30 cellular contexts compared by ENCODE assay signal in the genomic region with DNA sequence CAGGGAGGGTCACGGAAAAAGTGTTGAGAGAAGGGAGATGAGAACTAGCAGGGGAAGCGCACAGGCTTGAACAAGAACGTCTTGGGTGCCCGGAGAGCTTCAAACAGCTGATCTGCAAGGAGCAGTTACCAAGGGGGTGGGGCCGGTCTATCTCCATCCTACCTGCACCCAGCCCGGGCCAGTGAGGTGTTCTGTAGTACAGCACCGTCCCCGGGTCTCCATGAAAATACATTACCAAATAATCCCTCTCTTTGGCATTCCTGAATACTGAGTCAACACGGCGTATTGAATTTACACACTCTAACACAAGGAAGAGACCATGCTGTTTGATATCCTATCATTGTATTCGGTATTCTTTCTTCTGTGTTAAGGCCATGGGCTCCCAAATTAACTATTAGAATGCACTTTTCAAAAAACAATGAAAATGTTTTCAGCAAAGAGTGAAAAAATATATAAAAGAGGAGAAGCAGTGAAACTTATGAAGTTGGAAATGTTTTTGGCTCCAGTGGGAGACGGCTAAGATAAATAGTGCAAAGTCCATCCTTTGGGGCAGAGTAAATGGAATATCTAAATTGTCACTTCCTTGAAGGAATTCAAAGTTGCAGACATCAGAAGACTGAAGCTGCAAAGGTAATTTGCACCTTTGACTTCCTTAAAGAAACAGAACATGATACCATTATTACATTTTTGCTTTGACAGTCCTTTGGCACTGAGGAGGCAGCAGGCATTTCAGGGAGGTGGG.
DNase-seq lines count a peak whose midpoint lies in the region; ATAC-seq and TF ChIP-seq lines count a peak whose summit lies in the region.
"Had no signal": no experiment of that assay in that cellular context is flagged by ENCODE, and none has a peak within 500 bp of the region (broad histone marks: within the 10 kb centered on the region; RNA-seq: fewer than 3 reads in every experiment).

No MANE protein-coding gene starts in this region.

- no peak overlapping the region for H2AFZ ChIP-seq in neural cell (ENCODE audit: low read depth, low read length)

- intact Hi-C loops in body of pancreas (cut with DNase I), result no loop called here
- intact Hi-C loops in esophagus squamous epithelium (cut with DNase I), result no loop called here

- WGBS in body of pancreas, 2 donors, result 42 to 44% methylated on average over 11 to 12 of the region's 12 CpGs
- WGBS in esophagus squamous epithelium, 2 donors, result 59 to 86% methylated on average over 2 to 7 of the region's 12 CpGs

- no peaks in the 10 kb centered on the region for H3K4me1 Mint-ChIP-seq in activated T-helper 17 cell treated with anti-CD3 and anti-CD28 coated beads, Interleukin-2, amount 50 U/mL, for 72 hours
- H3K4me1 Mint-ChIP-seq: CD4-positive, CD25-positive, alpha-beta regulatory T cell; mesothelial cell of epicardium; naive thymus-derived CD8-positive, alpha-beta T cell had no signal

- H3K9me3 ChIP-seq in BLaER1 (peaks cover 57% of the 10 kb centered on the region), body of pancreas (peaks cover 0 to 7% (median 0%) of the 10 kb centered on the region in 3 donors), neural cell (ENCODE audit: low read length) (peaks cover 5% of the 10 kb centered on the region), esophagus squamous epithelium (peaks cover 0 to 8% (median 6%) of the 10 kb centered on the region in 3 donors)
- H3K9me3 ChIP-seq: testis, uterus had no signal

- peaks cover 76% of the 10 kb centered on the region for H3K36me3 ChIP-seq in BLaER1
- H3K36me3 ChIP-seq in body of pancreas (replicated peaks in 1 of 2; ENCODE audit: insufficient read depth in 1 of 2, low read depth in 2 of 2), result peaks cover 3 to 7% of the 10 kb centered on the region in 2 donors
- H3K36me3 ChIP-seq in neural cell (ENCODE audit: insufficient read depth, low read length), result no peaks in the 10 kb centered on the region
- H3K36me3 ChIP-seq in esophagus squamous epithelium, result peaks cover 0 to 24% (median 0%) of the 10 kb centered on the region in 3 donors
- H3K36me3 ChIP-seq: uterus had no signal

- H3K27ac Mint-ChIP-seq in activated T-helper 17 cell treated with anti-CD3 and anti-CD28 coated beads, Interleukin-2, amount 50 U/mL, for 72 hours, result no peak overlapping the region
- H3K27ac Mint-ChIP-seq: activated naive CD8-positive, alpha-beta T cell; mesothelial cell of epicardium; naive thymus-derived CD8-positive, alpha-beta T cell; stimulated activated naive CD8-positive, alpha-beta T cell treated with anti-CD3 and anti-CD28 coated beads, Interleukin-15, Interleukin-2, amounts not matched to agents 100 ng/mL and 50 ng/mL, for 24 hours had no signal

- no peak overlapping the region for H3K4me3 ChIP-seq in BLaER1
- no peak overlapping the region for H3K4me3 ChIP-seq in body of pancreas
- no peak overlapping the region for H3K4me3 ChIP-seq in neural cell (ENCODE audit: low read length)
- H3K4me3 ChIP-seq in esophagus squamous epithelium, result no peak overlapping the region
- H3K4me3 ChIP-seq: left lung, right atrium auricular region, spleen, testis, uterus had no signal

- peaks cover 5% of the 10 kb centered on the region for H3K79me2 ChIP-seq in neural cell (replicated peaks; ENCODE audit: insufficient read depth, low read length)

- TF ChIP-seq RAD21 in neural cell (conservative IDR thresholded peaks at IDR 0.05), result no peak

- ATAC-seq in body of pancreas (peak; percentile 68), left lobe of liver (peak; percentile 68), HG02588 (IDR thresholded peaks at IDR 0.05; ENCODE audit: unreplicated experiment) (no peak)
- ATAC-seq in activated T-helper 17 cell treated with anti-CD3 and anti-CD28 coated beads, Interleukin-2, amount 50 U/mL, for 72 hours (replicated peaks), result no peak
- ATAC-seq: left lung; naive thymus-derived CD8-positive, alpha-beta T cell had no signal

- H3K9me2 ChIP-seq in neural cell (ENCODE audit: insufficient read depth, low read length), result no peaks in the 10 kb centered on the region

- DNase-seq in body of pancreas (peak in 2 of 4 donors; percentile 11 to 23), left lobe of liver (ENCODE audit: low spot score) (no peak), esophagus squamous epithelium (lab: John Stamatoyannopoulos, UW) (no peak)
- no peak for DNase-seq in activated CD4-positive, alpha-beta T cell treated with anti-CD3 and anti-CD28 coated beads, Interleukin-2, amount 50 U/mL, for 4 hours
- DNase-seq: 8988T; activated CD4-positive, alpha-beta T cell treated with anti-CD3 and anti-CD28 coated beads for 48 hours; activated effector memory CD4-positive, alpha-beta T cell treated with Interleukin-2 at 50 U/mL for 16 hours; CD4-positive, CD25-positive, alpha-beta regulatory T cell; effector CD8-positive, alpha-beta T cell; Kasumi-1; left lung; naive thymus-derived CD8-positive, alpha-beta T cell; NCI-H1417 treated with DMSO at 0.1 percent for 48 hours; NCI-H2029 treated with DMSO at 0.1 percent for 48 hours; NCI-H524 treated with DMSO at 0.1 percent for 48 hours; NK-92 treated with Interleukin-12 subunit alpha and Interleukin-12 subunit beta, amount 100 ng/mL, for 24 hours; spleen; stimulated activated CD4-positive, alpha-beta T cell treated with anti-CD3 and anti-CD28 coated beads, Interleukin-2, amount 100 ng/mL, for 24 hours; testis; uterus; WERI-Rb-1 had no signal

- H3K4me1 ChIP-seq in BLaER1 (peaks cover 15% of the 10 kb centered on the region), body of pancreas (peaks cover 16% of the 10 kb centered on the region), esophagus squamous epithelium (peaks cover 0 to 6% (median 0%) of the 10 kb centered on the region in 3 donors)
- H3K4me1 ChIP-seq: left lung, right atrium auricular region, spleen, testis, uterus had no signal

- H4K20me1 ChIP-seq in BLaER1 (no peaks in the 10 kb centered on the region), neural cell (ENCODE audit: insufficient read depth) (no peaks in the 10 kb centered on the region)

- no peaks in the 10 kb centered on the region for H3K9me3 Mint-ChIP-seq in activated T-helper 17 cell treated with anti-CD3 and anti-CD28 coated beads, Interleukin-2, amount 50 U/mL, for 72 hours

- TF ChIP-seq CTCF in body of pancreas (IDR thresholded peaks at IDR 0.05) (no peak), neural cell (IDR thresholded peaks at IDR 0.05; ENCODE audit: poor library complexity, severe bottlenecking) (no peak), esophagus squamous epithelium (IDR thresholded peaks at IDR 0.05) (no peak)

- H3K27me3 Mint-ChIP-seq in activated T-helper 17 cell treated with anti-CD3 and anti-CD28 coated beads, Interleukin-2, amount 50 U/mL, for 72 hours, result no peaks in the 10 kb centered on the region
- H3K27me3 Mint-ChIP-seq: activated naive CD8-positive, alpha-beta T cell; CD4-positive, CD25-positive, alpha-beta regulatory T cell; naive thymus-derived CD8-positive, alpha-beta T cell; stimulated activated naive CD8-positive, alpha-beta T cell treated with anti-CD3 and anti-CD28 coated beads, Interleukin-15, Interleukin-2, amounts not matched to agents 100 ng/mL and 50 ng/mL, for 24 hours had no signal

- TF ChIP-seq POLR2A in body of pancreas (IDR thresholded peaks at IDR 0.05) (no peak), esophagus squamous epithelium (IDR thresholded peaks at IDR 0.05) (no peak)

- TF ChIP-seq EP300 in neural cell (conservative IDR thresholded peaks at IDR 0.05; ENCODE audit: poor library complexity, severe bottlenecking), result no peak

- H3K27ac ChIP-seq in BLaER1 (no peak overlapping the region), body of pancreas (peak overlapping the region in 1 of 4 donors; percentile 22), neural cell (ENCODE audit: low read length) (peak overlapping the region; percentile 81), esophagus squamous epithelium (no peak overlapping the region)
- H3K27ac ChIP-seq: epithelial cell of prostate, left lung, right atrium auricular region, spleen, testis, uterus, WERI-Rb-1 had no signal

- H3K27me3 ChIP-seq in BLaER1, result no peaks in the 10 kb centered on the region
- H3K27me3 ChIP-seq in body of pancreas, result no peaks in the 10 kb centered on the region
- H3K27me3 ChIP-seq in neural cell (ENCODE audit: insufficient read depth, low read depth, low read length), result no peaks in the 10 kb centered on the region
- H3K27me3 ChIP-seq in esophagus squamous epithelium, result no peaks in the 10 kb centered on the region
- H3K27me3 ChIP-seq: left lung, right atrium auricular region, spleen, testis, uterus had no signal

- H3K4me2 ChIP-seq in BLaER1, result peak overlapping the region; percentile 48; the same call in 1 of the 2 replicates
- H3K4me2 ChIP-seq in neural cell (ENCODE audit: low read length), result no peak overlapping the region

- H3F3A ChIP-seq in neural cell (ENCODE audit: insufficient read depth, low read length, poor library complexity, severe bottlenecking), result no peaks in the 10 kb centered on the region

- no peak overlapping the region for H3K9ac ChIP-seq in BLaER1
- H3K9ac ChIP-seq in neural cell (ENCODE audit: low read length), result peak overlapping the region; percentile 39

- peaks cover 50% of the 10 kb centered on the region for H3K36me3 Mint-ChIP-seq in activated T-helper 17 cell treated with anti-CD3 and anti-CD28 coated beads, Interleukin-2, amount 50 U/mL, for 72 hours (ENCODE audit: low read depth)

- no peak overlapping the region for H3K4me3 Mint-ChIP-seq in activated T-helper 17 cell treated with anti-CD3 and anti-CD28 coated beads, Interleukin-2, amount 50 U/mL, for 72 hours
- H3K4me3 Mint-ChIP-seq: activated naive CD8-positive, alpha-beta T cell; CD4-positive, CD25-positive, alpha-beta regulatory T cell; mesothelial cell of epicardium; naive thymus-derived CD8-positive, alpha-beta T cell; stimulated activated naive CD8-positive, alpha-beta T cell treated with anti-CD3 and anti-CD28 coated beads, Interleukin-15, Interleukin-2, amounts not matched to agents 100 ng/mL and 50 ng/mL, for 24 hours had no signal

TF ChIP-seq in neural cell, 6 proteins besides CTCF, POLR2A, EP300 and RAD21 (continues in another document):
- no peak for TF ChIP-seq POLR2AphosphoS5 (IDR thresholded peaks at IDR 0.05)
- TF ChIP-seq TAF1 (IDR thresholded peaks at IDR 0.05; ENCODE audit: low read depth), result no peak
- no peak for TF ChIP-seq MXI1 (conservative IDR thresholded peaks at IDR 0.05; ENCODE audit: poor library complexity, severe bottlenecking)
- TF ChIP-seq SMC3 (conservative IDR thresholded peaks at IDR 0.05; ENCODE audit: poor library complexity), result no peak
- no peak for TF ChIP-seq EZH2 (IDR thresholded peaks at IDR 0.05; ENCODE audit: borderline replicate concordance, insufficient read depth, low read length, poor library complexity, severe bottlenecking)

Comparison
In these comparisons a context has a peak if more than half of its experiments do, and no peak if none do; other contexts are left out.
1. ATAC-seq: peak in body of pancreas (single experiment) and left lobe of liver (single experiment); none in activated T-helper 17 cell treated with anti-CD3 and anti-CD28 coated beads, Interleukin-2, amount 50 U/mL, for 72 hours (single experiment) and HG02588 (single experiment).